ENCODE assay signal across 2 cellular contexts in the genomic region with DNA sequence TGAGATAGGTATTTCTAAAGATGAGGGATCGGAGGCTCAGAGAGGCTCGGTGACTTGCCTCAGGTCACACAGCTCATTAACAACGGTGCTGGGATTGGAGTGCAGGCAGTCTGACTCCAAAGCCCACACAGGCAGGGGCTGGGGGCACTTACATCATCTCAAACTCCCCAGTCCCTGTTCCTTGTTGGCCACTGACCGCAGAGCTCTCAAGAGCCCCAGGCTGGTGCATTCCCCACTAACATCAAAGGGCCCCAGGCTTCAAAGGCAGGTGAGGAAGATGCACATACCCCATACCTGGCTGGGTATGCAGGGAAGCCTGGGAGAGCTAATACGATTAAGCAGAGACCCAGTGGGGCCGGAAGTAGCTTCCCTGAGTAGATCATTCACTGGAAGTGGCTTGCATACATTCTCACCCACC.
TF ChIP-seq lines count a peak whose summit lies in the region.

No MANE protein-coding gene starts in this region.

TF ChIP-seq in HepG2, 621 proteins besides CTCF, POLR2A, EP300 and RAD21:
- TF ChIP-seq BRCA1 (CRISPR knock-in tag; IDR thresholded peaks at IDR 0.05) (no peak), ZSCAN12 (CRISPR knock-in tag; IDR thresholded peaks at IDR 0.05) (no peak), IRF2 (CRISPR knock-in tag; IDR thresholded peaks at IDR 0.05) (no peak), ZNF839 (CRISPR knock-in tag; IDR thresholded peaks at IDR 0.05; ENCODE audit: borderline replicate concordance) (no peak), ZNF121 (CRISPR knock-in tag; IDR thresholded peaks at IDR 0.05) (no peak), ZNF768 (CRISPR knock-in tag; IDR thresholded peaks at IDR 0.05) (peak; percentile 92)

TF ChIP-seq in WTC11, 78 proteins besides CTCF, POLR2A, EP300 and RAD21 (continues in another document):
- TF ChIP-seq, protein P1, sequence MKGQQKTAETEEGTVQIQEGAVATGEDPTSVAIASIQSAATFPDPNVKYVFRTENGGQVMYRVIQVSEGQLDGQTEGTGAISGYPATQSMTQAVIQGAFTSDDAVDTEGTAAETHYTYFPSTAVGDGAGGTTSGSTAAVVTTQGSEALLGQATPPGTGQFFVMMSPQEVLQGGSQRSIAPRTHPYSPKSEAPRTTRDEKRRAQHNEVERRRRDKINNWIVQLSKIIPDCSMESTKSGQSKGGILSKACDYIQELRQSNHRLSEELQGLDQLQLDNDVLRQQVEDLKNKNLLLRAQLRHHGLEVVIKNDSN (CRISPR knock-in tag; IDR thresholded peaks at IDR 0.05) = no peak
- TF ChIP-seq ATF1 (CRISPR knock-in tag; IDR thresholded peaks at IDR 0.05) (no peak), MYBL2 (CRISPR knock-in tag; IDR thresholded peaks at IDR 0.05) (no peak), TP53 (CRISPR knock-in tag; IDR thresholded peaks at IDR 0.05) (peak; percentile 71; the same call in 1 of the 2 replicates), NFYB (CRISPR knock-in tag; conservative IDR thresholded peaks at IDR 0.05; ENCODE audit: low read depth) (no peak), NR3C1 (CRISPR knock-in tag; conservative IDR thresholded peaks at IDR 0.05; ENCODE audit: low read depth) (no peak), NFE2L1 (CRISPR knock-in tag; IDR thresholded peaks at IDR 0.05) (no peak), ZNF219 (CRISPR knock-in tag; IDR thresholded peaks at IDR 0.05; ENCODE audit: borderline replicate concordance) (no peak; the same call in 1 of the 2 replicates), FOXP1 (CRISPR knock-in tag; IDR thresholded peaks at IDR 0.05; ENCODE audit: borderline replicate concordance) (no peak), ESRRA (CRISPR knock-in tag; IDR thresholded peaks at IDR 0.05; ENCODE audit: borderline replicate concordance) (no peak), SP1 (CRISPR knock-in tag; conservative IDR thresholded peaks at IDR 0.05) (0 out of 2 replicates have a peak, but pooled peaks have one; percentile 31), GABPB1 (CRISPR knock-in tag; IDR thresholded peaks at IDR 0.05) (no peak), JAZF1 (CRISPR knock-in tag; IDR thresholded peaks at IDR 0.05) (no peak), NR1H2 (CRISPR knock-in tag; IDR thresholded peaks at IDR 0.05) (no peak), TEAD1 (CRISPR knock-in tag; IDR thresholded peaks at IDR 0.05) (peak; percentile 98), SOX15 (CRISPR knock-in tag; IDR thresholded peaks at IDR 0.05) (no peak), OVOL2 (CRISPR knock-in tag; IDR thresholded peaks at IDR 0.05; ENCODE audit: borderline replicate concordance) (no peak), ZNF423 (CRISPR knock-in tag; IDR thresholded peaks at IDR 0.05) (peak; percentile 73), NR2C2 (CRISPR knock-in tag; IDR thresholded peaks at IDR 0.05) (no peak), ZNF396 (CRISPR knock-in tag; IDR thresholded peaks at IDR 0.05; ENCODE audit: borderline replicate concordance) (no peak), EMX1 (CRISPR knock-in tag; IDR thresholded peaks at IDR 0.05) (no peak), FOXJ3 (CRISPR knock-in tag; IDR thresholded peaks at IDR 0.05; ENCODE audit: borderline replicate concordance) (no peak), ZNF138 (CRISPR knock-in tag; conservative IDR thresholded peaks at IDR 0.05) (no peak), CREM (CRISPR knock-in tag; IDR thresholded peaks at IDR 0.05) (no peak), ZBTB21 (CRISPR knock-in tag; IDR thresholded peaks at IDR 0.05; ENCODE audit: borderline replicate concordance) (0 out of 2 replicates have a peak, but pooled peaks have one; percentile 62)
- TF ChIP-seq, protein P2, sequence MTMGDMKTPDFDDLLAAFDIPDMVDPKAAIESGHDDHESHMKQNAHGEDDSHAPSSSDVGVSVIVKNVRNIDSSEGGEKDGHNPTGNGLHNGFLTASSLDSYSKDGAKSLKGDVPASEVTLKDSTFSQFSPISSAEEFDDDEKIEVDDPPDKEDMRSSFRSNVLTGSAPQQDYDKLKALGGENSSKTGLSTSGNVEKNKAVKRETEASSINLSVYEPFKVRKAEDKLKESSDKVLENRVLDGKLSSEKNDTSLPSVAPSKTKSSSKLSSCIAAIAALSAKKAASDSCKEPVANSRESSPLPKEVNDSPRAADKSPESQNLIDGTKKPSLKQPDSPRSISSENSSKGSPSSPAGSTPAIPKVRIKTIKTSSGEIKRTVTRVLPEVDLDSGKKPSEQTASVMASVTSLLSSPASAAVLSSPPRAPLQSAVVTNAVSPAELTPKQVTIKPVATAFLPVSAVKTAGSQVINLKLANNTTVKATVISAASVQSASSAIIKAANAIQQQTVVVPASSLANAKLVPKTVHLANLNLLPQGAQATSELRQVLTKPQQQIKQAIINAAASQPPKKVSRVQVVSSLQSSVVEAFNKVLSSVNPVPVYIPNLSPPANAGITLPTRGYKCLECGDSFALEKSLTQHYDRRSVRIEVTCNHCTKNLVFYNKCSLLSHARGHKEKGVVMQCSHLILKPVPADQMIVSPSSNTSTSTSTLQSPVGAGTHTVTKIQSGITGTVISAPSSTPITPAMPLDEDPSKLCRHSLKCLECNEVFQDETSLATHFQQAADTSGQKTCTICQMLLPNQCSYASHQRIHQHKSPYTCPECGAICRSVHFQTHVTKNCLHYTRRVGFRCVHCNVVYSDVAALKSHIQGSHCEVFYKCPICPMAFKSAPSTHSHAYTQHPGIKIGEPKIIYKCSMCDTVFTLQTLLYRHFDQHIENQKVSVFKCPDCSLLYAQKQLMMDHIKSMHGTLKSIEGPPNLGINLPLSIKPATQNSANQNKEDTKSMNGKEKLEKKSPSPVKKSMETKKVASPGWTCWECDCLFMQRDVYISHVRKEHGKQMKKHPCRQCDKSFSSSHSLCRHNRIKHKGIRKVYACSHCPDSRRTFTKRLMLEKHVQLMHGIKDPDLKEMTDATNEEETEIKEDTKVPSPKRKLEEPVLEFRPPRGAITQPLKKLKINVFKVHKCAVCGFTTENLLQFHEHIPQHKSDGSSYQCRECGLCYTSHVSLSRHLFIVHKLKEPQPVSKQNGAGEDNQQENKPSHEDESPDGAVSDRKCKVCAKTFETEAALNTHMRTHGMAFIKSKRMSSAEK (CRISPR knock-in tag; IDR thresholded peaks at IDR 0.05; ENCODE audit: borderline replicate concordance) = no peak
- TF ChIP-seq, protein P3, sequence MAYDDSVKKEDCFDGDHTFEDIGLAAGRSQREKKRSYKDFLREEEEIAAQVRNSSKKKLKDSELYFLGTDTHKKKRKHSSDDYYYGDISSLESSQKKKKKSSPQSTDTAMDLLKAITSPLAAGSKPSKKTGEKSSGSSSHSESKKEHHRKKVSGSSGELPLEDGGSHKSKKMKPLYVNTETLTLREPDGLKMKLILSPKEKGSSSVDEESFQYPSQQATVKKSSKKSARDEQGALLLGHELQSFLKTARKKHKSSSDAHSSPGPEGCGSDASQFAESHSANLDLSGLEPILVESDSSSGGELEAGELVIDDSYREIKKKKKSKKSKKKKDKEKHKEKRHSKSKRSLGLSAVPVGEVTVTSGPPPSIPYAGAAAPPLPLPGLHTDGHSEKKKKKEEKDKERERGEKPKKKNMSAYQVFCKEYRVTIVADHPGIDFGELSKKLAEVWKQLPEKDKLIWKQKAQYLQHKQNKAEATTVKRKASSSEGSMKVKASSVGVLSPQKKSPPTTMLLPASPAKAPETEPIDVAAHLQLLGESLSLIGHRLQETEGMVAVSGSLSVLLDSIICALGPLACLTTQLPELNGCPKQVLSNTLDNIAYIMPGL (CRISPR knock-in tag; IDR thresholded peaks at IDR 0.05) = no peak
- TF ChIP-seq, protein P4, sequence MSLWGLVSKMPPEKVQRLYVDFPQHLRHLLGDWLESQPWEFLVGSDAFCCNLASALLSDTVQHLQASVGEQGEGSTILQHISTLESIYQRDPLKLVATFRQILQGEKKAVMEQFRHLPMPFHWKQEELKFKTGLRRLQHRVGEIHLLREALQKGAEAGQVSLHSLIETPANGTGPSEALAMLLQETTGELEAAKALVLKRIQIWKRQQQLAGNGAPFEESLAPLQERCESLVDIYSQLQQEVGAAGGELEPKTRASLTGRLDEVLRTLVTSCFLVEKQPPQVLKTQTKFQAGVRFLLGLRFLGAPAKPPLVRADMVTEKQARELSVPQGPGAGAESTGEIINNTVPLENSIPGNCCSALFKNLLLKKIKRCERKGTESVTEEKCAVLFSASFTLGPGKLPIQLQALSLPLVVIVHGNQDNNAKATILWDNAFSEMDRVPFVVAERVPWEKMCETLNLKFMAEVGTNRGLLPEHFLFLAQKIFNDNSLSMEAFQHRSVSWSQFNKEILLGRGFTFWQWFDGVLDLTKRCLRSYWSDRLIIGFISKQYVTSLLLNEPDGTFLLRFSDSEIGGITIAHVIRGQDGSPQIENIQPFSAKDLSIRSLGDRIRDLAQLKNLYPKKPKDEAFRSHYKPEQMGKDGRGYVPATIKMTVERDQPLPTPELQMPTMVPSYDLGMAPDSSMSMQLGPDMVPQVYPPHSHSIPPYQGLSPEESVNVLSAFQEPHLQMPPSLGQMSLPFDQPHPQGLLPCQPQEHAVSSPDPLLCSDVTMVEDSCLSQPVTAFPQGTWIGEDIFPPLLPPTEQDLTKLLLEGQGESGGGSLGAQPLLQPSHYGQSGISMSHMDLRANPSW (CRISPR knock-in tag; conservative IDR thresholded peaks at IDR 0.05; ENCODE audit: low read depth) = no peak
- TF ChIP-seq, protein P5, sequence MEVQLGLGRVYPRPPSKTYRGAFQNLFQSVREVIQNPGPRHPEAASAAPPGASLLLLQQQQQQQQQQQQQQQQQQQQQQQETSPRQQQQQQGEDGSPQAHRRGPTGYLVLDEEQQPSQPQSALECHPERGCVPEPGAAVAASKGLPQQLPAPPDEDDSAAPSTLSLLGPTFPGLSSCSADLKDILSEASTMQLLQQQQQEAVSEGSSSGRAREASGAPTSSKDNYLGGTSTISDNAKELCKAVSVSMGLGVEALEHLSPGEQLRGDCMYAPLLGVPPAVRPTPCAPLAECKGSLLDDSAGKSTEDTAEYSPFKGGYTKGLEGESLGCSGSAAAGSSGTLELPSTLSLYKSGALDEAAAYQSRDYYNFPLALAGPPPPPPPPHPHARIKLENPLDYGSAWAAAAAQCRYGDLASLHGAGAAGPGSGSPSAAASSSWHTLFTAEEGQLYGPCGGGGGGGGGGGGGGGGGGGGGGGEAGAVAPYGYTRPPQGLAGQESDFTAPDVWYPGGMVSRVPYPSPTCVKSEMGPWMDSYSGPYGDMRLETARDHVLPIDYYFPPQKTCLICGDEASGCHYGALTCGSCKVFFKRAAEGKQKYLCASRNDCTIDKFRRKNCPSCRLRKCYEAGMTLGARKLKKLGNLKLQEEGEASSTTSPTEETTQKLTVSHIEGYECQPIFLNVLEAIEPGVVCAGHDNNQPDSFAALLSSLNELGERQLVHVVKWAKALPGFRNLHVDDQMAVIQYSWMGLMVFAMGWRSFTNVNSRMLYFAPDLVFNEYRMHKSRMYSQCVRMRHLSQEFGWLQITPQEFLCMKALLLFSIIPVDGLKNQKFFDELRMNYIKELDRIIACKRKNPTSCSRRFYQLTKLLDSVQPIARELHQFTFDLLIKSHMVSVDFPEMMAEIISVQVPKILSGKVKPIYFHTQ (CRISPR knock-in tag; IDR thresholded peaks at IDR 0.05) = no peak
- TF ChIP-seq, protein P6, sequence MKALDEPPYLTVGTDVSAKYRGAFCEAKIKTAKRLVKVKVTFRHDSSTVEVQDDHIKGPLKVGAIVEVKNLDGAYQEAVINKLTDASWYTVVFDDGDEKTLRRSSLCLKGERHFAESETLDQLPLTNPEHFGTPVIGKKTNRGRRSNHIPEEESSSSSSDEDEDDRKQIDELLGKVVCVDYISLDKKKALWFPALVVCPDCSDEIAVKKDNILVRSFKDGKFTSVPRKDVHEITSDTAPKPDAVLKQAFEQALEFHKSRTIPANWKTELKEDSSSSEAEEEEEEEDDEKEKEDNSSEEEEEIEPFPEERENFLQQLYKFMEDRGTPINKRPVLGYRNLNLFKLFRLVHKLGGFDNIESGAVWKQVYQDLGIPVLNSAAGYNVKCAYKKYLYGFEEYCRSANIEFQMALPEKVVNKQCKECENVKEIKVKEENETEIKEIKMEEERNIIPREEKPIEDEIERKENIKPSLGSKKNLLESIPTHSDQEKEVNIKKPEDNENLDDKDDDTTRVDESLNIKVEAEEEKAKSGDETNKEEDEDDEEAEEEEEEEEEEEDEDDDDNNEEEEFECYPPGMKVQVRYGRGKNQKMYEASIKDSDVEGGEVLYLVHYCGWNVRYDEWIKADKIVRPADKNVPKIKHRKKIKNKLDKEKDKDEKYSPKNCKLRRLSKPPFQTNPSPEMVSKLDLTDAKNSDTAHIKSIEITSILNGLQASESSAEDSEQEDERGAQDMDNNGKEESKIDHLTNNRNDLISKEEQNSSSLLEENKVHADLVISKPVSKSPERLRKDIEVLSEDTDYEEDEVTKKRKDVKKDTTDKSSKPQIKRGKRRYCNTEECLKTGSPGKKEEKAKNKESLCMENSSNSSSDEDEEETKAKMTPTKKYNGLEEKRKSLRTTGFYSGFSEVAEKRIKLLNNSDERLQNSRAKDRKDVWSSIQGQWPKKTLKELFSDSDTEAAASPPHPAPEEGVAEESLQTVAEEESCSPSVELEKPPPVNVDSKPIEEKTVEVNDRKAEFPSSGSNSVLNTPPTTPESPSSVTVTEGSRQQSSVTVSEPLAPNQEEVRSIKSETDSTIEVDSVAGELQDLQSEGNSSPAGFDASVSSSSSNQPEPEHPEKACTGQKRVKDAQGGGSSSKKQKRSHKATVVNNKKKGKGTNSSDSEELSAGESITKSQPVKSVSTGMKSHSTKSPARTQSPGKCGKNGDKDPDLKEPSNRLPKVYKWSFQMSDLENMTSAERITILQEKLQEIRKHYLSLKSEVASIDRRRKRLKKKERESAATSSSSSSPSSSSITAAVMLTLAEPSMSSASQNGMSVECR (CRISPR knock-in tag; IDR thresholded peaks at IDR 0.05; ENCODE audit: borderline replicate concordance) = no peak
- TF ChIP-seq, protein P7, sequence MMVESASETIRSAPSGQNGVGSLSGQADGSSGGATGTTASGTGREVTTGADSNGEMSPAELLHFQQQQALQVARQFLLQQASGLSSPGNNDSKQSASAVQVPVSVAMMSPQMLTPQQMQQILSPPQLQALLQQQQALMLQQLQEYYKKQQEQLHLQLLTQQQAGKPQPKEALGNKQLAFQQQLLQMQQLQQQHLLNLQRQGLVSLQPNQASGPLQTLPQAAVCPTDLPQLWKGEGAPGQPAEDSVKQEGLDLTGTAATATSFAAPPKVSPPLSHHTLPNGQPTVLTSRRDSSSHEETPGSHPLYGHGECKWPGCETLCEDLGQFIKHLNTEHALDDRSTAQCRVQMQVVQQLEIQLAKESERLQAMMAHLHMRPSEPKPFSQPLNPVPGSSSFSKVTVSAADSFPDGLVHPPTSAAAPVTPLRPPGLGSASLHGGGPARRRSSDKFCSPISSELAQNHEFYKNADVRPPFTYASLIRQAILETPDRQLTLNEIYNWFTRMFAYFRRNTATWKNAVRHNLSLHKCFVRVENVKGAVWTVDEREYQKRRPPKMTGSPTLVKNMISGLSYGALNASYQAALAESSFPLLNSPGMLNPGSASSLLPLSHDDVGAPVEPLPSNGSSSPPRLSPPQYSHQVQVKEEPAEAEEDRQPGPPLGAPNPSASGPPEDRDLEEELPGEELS (CRISPR knock-in tag; IDR thresholded peaks at IDR 0.05) = no peak; the same call in 1 of the 2 replicates
- TF ChIP-seq, protein P8, sequence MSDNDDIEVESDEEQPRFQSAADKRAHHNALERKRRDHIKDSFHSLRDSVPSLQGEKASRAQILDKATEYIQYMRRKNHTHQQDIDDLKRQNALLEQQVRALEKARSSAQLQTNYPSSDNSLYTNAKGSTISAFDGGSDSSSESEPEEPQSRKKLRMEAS (CRISPR knock-in tag; IDR thresholded peaks at IDR 0.05) = peak; percentile 35; the same call in 1 of the 2 replicates
- TF ChIP-seq, protein P9, sequence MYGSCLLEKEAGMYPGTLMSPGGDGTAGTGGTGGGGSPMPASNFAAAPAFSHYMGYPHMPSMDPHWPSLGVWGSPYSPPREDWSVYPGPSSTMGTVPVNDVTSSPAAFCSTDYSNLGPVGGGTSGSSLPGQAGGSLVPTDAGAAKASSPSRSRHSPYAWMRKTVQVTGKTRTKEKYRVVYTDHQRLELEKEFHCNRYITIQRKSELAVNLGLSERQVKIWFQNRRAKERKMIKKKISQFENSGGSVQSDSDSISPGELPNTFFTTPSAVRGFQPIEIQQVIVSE (CRISPR knock-in tag; IDR thresholded peaks at IDR 0.05; ENCODE audit: borderline replicate concordance) = no peak
